1 cellular context compared by ENCODE assay signal in genomic region chr18:62493033-62493862, GRCh38.
TF ChIP-seq lines count a peak whose summit lies in the region.

No MANE protein-coding gene starts in this region.

TF ChIP-seq in IMR-90, 13 proteins besides CTCF, POLR2A, EP300 and RAD21 (continued from another document):
- TF ChIP-seq USF2 (IDR thresholded peaks at IDR 0.05; ENCODE audit: low read depth, low read length): no peak
- no peak for TF ChIP-seq CHD1 (IDR thresholded peaks at IDR 0.05; ENCODE audit: low read depth, low read length)
- TF ChIP-seq FOS (IDR thresholded peaks at IDR 0.05; ENCODE audit: low read depth, low read length): no peak
- TF ChIP-seq CEBPB (IDR thresholded peaks at IDR 0.05; ENCODE audit: low read depth, low read length): no peak
- no peak for TF ChIP-seq RCOR1 (IDR thresholded peaks at IDR 0.05; ENCODE audit: insufficient replicate concordance, low read length)
- TF ChIP-seq SMC3 (IDR thresholded peaks at IDR 0.05; ENCODE audit: low read depth, low read length): no peak
- TF ChIP-seq BHLHE40 (IDR thresholded peaks at IDR 0.05; ENCODE audit: low read depth, low read length): no peak
- no peak for TF ChIP-seq MAFK (IDR thresholded peaks at IDR 0.05; ENCODE audit: low read depth, low read length)
- TF ChIP-seq MAZ (IDR thresholded peaks at IDR 0.05; ENCODE audit: borderline replicate concordance, low read depth, low read length): no peak
